In the genomic region with DNA sequence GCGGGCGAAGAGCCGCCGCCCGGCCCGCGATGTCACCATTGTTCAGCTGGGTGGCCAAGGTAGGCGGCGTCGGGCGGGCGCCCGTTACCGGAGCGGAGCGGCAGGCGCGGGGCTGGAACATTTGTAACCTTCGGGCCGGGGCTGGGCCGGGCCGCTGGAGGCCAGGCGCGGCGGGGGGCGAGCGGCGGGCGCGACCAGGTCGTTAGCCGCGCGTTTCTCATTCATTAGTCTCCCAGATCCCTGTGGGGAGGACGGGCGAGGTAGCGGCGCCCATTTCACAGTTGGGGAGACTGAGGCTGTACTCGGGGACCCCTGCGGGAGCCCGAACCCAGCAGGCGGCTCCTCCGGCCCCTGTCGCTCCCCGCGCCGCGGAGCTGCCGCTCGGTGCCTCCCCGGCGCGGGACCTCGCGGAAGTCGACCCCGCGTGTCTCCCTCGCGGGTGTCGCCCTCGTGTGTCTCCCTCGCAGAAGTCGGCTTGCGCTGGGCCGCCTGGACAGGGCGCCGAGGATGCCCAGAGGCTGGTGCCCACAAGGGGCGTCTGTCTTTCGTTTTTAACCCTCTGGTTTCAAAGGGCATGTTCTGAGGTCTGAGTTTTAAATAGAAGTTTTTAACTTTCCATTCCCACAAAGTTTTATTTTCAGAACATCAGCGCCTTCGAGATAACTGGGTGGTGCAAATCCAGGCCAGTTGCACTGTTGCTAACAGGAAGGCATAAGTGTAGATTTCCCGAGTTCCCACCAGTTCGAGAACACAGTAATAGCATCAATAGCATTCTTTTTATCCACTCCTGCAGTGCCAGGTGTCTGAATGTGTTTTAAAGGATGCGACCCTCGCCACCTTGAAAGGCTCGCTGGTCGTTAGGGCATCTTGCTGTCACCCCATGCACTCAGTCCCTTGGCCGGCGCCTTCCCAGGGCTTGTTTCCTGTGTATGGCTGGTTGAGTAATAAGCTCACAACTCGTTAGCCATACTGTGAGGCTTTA, we compare ENCODE assay signal across 1 cellular context.
A peak's percentile ranks its signal among the peaks of the same experiment; 100 is the strongest.
TF ChIP-seq lines count a peak whose summit lies in the region.

No MANE protein-coding gene starts in this region.

TF ChIP-seq in HepG2, 621 proteins besides CTCF, POLR2A, EP300 and RAD21 (continued from another document and continues in another):
- TF ChIP-seq, protein P1, sequence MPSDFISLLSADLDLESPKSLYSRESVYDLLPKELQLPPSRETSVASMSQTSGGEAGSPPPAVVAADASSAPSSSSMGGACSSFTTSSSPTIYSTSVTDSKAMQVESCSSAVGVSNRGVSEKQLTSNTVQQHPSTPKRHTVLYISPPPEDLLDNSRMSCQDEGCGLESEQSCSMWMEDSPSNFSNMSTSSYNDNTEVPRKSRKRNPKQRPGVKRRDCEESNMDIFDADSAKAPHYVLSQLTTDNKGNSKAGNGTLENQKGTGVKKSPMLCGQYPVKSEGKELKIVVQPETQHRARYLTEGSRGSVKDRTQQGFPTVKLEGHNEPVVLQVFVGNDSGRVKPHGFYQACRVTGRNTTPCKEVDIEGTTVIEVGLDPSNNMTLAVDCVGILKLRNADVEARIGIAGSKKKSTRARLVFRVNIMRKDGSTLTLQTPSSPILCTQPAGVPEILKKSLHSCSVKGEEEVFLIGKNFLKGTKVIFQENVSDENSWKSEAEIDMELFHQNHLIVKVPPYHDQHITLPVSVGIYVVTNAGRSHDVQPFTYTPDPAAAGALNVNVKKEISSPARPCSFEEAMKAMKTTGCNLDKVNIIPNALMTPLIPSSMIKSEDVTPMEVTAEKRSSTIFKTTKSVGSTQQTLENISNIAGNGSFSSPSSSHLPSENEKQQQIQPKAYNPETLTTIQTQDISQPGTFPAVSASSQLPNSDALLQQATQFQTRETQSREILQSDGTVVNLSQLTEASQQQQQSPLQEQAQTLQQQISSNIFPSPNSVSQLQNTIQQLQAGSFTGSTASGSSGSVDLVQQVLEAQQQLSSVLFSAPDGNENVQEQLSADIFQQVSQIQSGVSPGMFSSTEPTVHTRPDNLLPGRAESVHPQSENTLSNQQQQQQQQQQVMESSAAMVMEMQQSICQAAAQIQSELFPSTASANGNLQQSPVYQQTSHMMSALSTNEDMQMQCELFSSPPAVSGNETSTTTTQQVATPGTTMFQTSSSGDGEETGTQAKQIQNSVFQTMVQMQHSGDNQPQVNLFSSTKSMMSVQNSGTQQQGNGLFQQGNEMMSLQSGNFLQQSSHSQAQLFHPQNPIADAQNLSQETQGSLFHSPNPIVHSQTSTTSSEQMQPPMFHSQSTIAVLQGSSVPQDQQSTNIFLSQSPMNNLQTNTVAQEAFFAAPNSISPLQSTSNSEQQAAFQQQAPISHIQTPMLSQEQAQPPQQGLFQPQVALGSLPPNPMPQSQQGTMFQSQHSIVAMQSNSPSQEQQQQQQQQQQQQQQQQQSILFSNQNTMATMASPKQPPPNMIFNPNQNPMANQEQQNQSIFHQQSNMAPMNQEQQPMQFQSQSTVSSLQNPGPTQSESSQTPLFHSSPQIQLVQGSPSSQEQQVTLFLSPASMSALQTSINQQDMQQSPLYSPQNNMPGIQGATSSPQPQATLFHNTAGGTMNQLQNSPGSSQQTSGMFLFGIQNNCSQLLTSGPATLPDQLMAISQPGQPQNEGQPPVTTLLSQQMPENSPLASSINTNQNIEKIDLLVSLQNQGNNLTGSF (CRISPR knock-in tag; IDR thresholded peaks at IDR 0.05), result peak; percentile 79; the same call in 1 of the 2 replicates
- no peak for TF ChIP-seq ZNF33A (CRISPR knock-in tag; IDR thresholded peaks at IDR 0.05; ENCODE audit: borderline replicate concordance)
- TF ChIP-seq RBM22 (optimal IDR thresholded peaks at IDR 0.05; ENCODE audit: low read length), result no peak
- no peak for TF ChIP-seq CBFB (CRISPR knock-in tag; IDR thresholded peaks at IDR 0.05)
- TF ChIP-seq ZBTB8A (CRISPR knock-in tag; IDR thresholded peaks at IDR 0.05; ENCODE audit: borderline replicate concordance, low read depth), result no peak
- TF ChIP-seq FOXJ3 (CRISPR knock-in tag; IDR thresholded peaks at IDR 0.05; ENCODE audit: borderline replicate concordance), result no peak
- TF ChIP-seq PHF8 (CRISPR knock-in tag; IDR thresholded peaks at IDR 0.05), result peak; percentile 37
- no peak; the same call in 1 of the 2 replicates for TF ChIP-seq CHD4 (IDR thresholded peaks at IDR 0.05; ENCODE audit: borderline replicate concordance, low read length)
- no peak for TF ChIP-seq NCOR1 (IDR thresholded peaks at IDR 0.05; ENCODE audit: borderline replicate concordance, low read length)
- no peak for TF ChIP-seq TBL1XR1 (IDR thresholded peaks at IDR 0.05; ENCODE audit: borderline replicate concordance, low read length, partially characterized antibody)
- no peak for TF ChIP-seq DRAP1 (CRISPR knock-in tag; IDR thresholded peaks at IDR 0.05)
- TF ChIP-seq NR2F6 (IDR thresholded peaks at IDR 0.05), result no peak
- no peak for TF ChIP-seq NR2F6 (CRISPR knock-in tag; IDR thresholded peaks at IDR 0.05)
- TF ChIP-seq, protein P2, sequence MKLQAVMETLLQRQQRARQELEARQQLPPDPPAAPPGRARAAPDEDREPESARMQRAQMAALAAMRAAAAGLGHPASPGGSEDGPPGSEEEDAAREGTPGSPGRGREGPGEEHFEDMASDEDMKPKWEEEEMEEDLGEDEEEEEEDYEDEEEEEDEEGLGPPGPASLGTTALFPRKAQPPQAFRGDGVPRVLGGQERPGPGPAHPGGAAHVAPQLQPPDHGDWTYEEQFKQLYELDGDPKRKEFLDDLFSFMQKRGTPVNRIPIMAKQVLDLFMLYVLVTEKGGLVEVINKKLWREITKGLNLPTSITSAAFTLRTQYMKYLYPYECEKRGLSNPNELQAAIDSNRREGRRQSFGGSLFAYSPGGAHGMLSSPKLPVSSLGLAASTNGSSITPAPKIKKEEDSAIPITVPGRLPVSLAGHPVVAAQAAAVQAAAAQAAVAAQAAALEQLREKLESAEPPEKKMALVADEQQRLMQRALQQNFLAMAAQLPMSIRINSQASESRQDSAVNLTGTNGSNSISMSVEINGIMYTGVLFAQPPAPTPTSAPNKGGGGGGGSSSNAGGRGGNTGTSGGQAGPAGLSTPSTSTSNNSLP (IDR thresholded peaks at IDR 0.05; ENCODE audit: low read depth, low read length), result no peak
- no peak for TF ChIP-seq FOSL2 (CRISPR knock-in tag; IDR thresholded peaks at IDR 0.05)
- TF ChIP-seq KDM6A (CRISPR knock-in tag; IDR thresholded peaks at IDR 0.05; ENCODE audit: low read depth), result no peak
- no peak for TF ChIP-seq ZNF230 (CRISPR knock-in tag; IDR thresholded peaks at IDR 0.05)
- no peak for TF ChIP-seq NCOA1 (CRISPR knock-in tag; IDR thresholded peaks at IDR 0.05)
- TF ChIP-seq, protein P3, sequence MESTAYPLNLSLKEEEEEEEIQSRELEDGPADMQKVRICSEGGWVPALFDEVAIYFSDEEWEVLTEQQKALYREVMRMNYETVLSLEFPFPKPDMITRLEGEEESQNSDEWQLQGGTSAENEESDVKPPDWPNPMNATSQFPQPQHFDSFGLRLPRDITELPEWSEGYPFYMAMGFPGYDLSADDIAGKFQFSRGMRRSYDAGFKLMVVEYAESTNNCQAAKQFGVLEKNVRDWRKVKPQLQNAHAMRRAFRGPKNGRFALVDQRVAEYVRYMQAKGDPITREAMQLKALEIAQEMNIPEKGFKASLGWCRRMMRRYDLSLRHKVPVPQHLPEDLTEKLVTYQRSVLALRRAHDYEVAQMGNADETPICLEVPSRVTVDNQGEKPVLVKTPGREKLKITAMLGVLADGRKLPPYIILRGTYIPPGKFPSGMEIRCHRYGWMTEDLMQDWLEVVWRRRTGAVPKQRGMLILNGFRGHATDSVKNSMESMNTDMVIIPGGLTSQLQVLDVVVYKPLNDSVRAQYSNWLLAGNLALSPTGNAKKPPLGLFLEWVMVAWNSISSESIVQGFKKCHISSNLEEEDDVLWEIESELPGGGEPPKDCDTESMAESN (CRISPR knock-in tag; conservative IDR thresholded peaks at IDR 0.05), result peak; percentile 75
- TF ChIP-seq, protein P4, sequence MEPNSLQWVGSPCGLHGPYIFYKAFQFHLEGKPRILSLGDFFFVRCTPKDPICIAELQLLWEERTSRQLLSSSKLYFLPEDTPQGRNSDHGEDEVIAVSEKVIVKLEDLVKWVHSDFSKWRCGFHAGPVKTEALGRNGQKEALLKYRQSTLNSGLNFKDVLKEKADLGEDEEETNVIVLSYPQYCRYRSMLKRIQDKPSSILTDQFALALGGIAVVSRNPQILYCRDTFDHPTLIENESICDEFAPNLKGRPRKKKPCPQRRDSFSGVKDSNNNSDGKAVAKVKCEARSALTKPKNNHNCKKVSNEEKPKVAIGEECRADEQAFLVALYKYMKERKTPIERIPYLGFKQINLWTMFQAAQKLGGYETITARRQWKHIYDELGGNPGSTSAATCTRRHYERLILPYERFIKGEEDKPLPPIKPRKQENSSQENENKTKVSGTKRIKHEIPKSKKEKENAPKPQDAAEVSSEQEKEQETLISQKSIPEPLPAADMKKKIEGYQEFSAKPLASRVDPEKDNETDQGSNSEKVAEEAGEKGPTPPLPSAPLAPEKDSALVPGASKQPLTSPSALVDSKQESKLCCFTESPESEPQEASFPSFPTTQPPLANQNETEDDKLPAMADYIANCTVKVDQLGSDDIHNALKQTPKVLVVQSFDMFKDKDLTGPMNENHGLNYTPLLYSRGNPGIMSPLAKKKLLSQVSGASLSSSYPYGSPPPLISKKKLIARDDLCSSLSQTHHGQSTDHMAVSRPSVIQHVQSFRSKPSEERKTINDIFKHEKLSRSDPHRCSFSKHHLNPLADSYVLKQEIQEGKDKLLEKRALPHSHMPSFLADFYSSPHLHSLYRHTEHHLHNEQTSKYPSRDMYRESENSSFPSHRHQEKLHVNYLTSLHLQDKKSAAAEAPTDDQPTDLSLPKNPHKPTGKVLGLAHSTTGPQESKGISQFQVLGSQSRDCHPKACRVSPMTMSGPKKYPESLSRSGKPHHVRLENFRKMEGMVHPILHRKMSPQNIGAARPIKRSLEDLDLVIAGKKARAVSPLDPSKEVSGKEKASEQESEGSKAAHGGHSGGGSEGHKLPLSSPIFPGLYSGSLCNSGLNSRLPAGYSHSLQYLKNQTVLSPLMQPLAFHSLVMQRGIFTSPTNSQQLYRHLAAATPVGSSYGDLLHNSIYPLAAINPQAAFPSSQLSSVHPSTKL (CRISPR knock-in tag; IDR thresholded peaks at IDR 0.05), result no peak
- TF ChIP-seq ZNF232 (CRISPR knock-in tag; IDR thresholded peaks at IDR 0.05; ENCODE audit: borderline replicate concordance), result no peak
- no peak for TF ChIP-seq JDP2 (CRISPR knock-in tag; IDR thresholded peaks at IDR 0.05; ENCODE audit: borderline replicate concordance)
- no peak for TF ChIP-seq ZBTB37 (CRISPR knock-in tag; IDR thresholded peaks at IDR 0.05)
- no peak for TF ChIP-seq KLF15 (CRISPR knock-in tag; IDR thresholded peaks at IDR 0.05; ENCODE audit: borderline replicate concordance)
- no peak for TF ChIP-seq NFATC3 (CRISPR knock-in tag; IDR thresholded peaks at IDR 0.05)
- TF ChIP-seq FOXA3 (CRISPR knock-in tag; IDR thresholded peaks at IDR 0.05), result no peak
- TF ChIP-seq HDAC6 (IDR thresholded peaks at IDR 0.05; ENCODE audit: low read depth, low read length), result no peak
- 0 out of 2 replicates have a peak, but pooled peaks have one; percentile 48 for TF ChIP-seq ZFAT (CRISPR knock-in tag; conservative IDR thresholded peaks at IDR 0.05)
- no peak for TF ChIP-seq SNRNP70 (IDR thresholded peaks at IDR 0.05; ENCODE audit: low read depth, low read length)
- TF ChIP-seq, protein P5, sequence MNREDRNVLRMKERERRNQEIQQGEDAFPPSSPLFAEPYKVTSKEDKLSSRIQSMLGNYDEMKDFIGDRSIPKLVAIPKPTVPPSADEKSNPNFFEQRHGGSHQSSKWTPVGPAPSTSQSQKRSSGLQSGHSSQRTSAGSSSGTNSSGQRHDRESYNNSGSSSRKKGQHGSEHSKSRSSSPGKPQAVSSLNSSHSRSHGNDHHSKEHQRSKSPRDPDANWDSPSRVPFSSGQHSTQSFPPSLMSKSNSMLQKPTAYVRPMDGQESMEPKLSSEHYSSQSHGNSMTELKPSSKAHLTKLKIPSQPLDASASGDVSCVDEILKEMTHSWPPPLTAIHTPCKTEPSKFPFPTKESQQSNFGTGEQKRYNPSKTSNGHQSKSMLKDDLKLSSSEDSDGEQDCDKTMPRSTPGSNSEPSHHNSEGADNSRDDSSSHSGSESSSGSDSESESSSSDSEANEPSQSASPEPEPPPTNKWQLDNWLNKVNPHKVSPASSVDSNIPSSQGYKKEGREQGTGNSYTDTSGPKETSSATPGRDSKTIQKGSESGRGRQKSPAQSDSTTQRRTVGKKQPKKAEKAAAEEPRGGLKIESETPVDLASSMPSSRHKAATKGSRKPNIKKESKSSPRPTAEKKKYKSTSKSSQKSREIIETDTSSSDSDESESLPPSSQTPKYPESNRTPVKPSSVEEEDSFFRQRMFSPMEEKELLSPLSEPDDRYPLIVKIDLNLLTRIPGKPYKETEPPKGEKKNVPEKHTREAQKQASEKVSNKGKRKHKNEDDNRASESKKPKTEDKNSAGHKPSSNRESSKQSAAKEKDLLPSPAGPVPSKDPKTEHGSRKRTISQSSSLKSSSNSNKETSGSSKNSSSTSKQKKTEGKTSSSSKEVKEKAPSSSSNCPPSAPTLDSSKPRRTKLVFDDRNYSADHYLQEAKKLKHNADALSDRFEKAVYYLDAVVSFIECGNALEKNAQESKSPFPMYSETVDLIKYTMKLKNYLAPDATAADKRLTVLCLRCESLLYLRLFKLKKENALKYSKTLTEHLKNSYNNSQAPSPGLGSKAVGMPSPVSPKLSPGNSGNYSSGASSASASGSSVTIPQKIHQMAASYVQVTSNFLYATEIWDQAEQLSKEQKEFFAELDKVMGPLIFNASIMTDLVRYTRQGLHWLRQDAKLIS (CRISPR knock-in tag; IDR thresholded peaks at IDR 0.05), result no peak
- TF ChIP-seq RXRB (CRISPR knock-in tag; IDR thresholded peaks at IDR 0.05; ENCODE audit: borderline replicate concordance), result no peak
- TF ChIP-seq, protein P6, sequence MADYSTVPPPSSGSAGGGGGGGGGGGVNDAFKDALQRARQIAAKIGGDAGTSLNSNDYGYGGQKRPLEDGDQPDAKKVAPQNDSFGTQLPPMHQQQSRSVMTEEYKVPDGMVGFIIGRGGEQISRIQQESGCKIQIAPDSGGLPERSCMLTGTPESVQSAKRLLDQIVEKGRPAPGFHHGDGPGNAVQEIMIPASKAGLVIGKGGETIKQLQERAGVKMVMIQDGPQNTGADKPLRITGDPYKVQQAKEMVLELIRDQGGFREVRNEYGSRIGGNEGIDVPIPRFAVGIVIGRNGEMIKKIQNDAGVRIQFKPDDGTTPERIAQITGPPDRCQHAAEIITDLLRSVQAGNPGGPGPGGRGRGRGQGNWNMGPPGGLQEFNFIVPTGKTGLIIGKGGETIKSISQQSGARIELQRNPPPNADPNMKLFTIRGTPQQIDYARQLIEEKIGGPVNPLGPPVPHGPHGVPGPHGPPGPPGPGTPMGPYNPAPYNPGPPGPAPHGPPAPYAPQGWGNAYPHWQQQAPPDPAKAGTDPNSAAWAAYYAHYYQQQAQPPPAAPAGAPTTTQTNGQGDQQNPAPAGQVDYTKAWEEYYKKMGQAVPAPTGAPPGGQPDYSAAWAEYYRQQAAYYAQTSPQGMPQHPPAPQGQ (CRISPR knock-in tag; IDR thresholded peaks at IDR 0.05; ENCODE audit: borderline replicate concordance), result no peak
- TF ChIP-seq ZSCAN21 (CRISPR knock-in tag; IDR thresholded peaks at IDR 0.05; ENCODE audit: borderline replicate concordance), result no peak
- no peak for TF ChIP-seq ASH2L (IDR thresholded peaks at IDR 0.05; ENCODE audit: insufficient read length, low read depth, low read length)
